In the genomic region with DNA sequence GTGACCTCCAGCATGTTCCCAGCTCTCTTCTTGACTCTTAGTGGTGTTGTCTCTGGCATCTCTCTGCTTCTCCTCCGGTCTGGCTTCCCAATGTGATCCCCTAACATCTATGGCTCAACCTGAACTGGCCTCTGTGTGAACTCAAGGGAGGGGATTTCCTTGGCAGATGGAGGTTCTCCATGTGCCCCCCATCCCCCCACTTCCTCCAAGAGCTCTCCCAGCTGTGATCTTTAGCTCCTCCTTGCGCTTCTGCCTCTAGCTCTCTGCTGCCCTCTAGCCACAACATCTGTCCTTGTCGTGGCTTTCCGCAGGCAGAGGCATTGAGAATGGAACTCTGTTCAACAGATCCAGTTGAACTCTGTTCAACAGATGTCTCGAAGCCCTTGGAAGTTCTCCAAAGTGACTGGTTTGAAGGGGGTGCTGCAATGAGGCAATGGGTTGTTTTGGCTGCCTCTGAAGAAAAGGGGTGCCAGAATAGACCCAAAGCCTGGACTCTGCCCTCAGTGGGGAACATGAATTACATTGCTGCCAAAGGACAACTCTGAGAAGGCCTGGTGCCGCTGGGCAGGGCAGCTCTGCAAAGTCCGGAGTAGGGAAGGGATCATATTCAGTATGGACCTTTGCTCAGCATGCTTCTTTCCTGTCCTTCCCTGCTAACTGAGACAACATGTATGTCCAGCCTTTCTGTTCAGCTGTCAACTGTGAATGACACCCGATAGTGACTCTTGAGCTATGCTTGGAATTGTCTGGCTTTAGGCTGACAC, we compare ENCODE assay signal across 8 cellular contexts.
DNase-seq lines count a peak whose midpoint lies in the region; ATAC-seq lines count a peak whose summit lies in the region.

No MANE protein-coding gene starts in this region.

- H3K4me1 Mint-ChIP-seq in activated CD4-positive, alpha-beta T cell treated with anti-CD3 and anti-CD28 coated beads, Interleukin-2, amount 10 ng/mL, durations not matched to agents 24 days and 14 days, result peaks cover 5% of the 10 kb centered on the region

- H3K27ac Mint-ChIP-seq in activated CD4-positive, alpha-beta T cell treated with anti-CD3 and anti-CD28 coated beads, Interleukin-2, amount 10 ng/mL, durations not matched to agents 24 days and 14 days, result peak overlapping the region; percentile 1

- ATAC-seq in GM18861 (IDR thresholded peaks at IDR 0.05; ENCODE audit: unreplicated experiment), result peak; percentile 93
- ATAC-seq in HG03342 (IDR thresholded peaks at IDR 0.05; ENCODE audit: unreplicated experiment), result peak; percentile 87

- no peaks in the 10 kb centered on the region for H3K36me3 Mint-ChIP-seq in activated CD4-positive, alpha-beta T cell treated with anti-CD3 and anti-CD28 coated beads, Interleukin-2, amount 10 ng/mL, durations not matched to agents 24 days and 14 days (ENCODE audit: low read depth)

- peaks cover 9% of the 10 kb centered on the region for H3K27me3 Mint-ChIP-seq in activated CD4-positive, alpha-beta T cell treated with anti-CD3 and anti-CD28 coated beads, Interleukin-2, amount 10 ng/mL, durations not matched to agents 24 days and 14 days

- no peaks in the 10 kb centered on the region for H3K9me3 Mint-ChIP-seq in activated CD4-positive, alpha-beta T cell treated with anti-CD3 and anti-CD28 coated beads, Interleukin-2, amount 10 ng/mL, durations not matched to agents 24 days and 14 days

- intact Hi-C loops in activated CD4-positive, alpha-beta T cell treated with anti-CD3 and anti-CD28 coated beads, Interleukin-2, amount 10 ng/mL, durations not matched to agents 24 days and 14 days (cut with micrococcal nuclease), result no loop called here

- DNase-seq in AG08395 (ENCODE audit: low spot score) (peak; percentile 78), NCI-H526 (lab: John Stamatoyannopoulos, UW) (peak; percentile 32 to 82), ecto neural progenitor cell (ENCODE audit: low spot score) (peak; percentile 82), lung microvascular endothelial cell (ENCODE audit: low read depth in 2 of 2) (peak; percentile 82 to 98)
- DNase-seq in activated CD4-positive, alpha-beta T cell treated with anti-CD3 and anti-CD28 coated beads, Interleukin-2, amount 10 ng/mL, durations not matched to agents 24 days and 14 days, result peak; percentile 88
- peak; percentile 41 for DNase-seq in stimulated activated CD8-positive, alpha-beta memory T cell treated with anti-CD3 and anti-CD28 coated beads, Interleukin-4, amount 100 ng/mL, for 24 hours (ENCODE audit: low read depth)

- no peak overlapping the region for H3K4me3 Mint-ChIP-seq in activated CD4-positive, alpha-beta T cell treated with anti-CD3 and anti-CD28 coated beads, Interleukin-2, amount 10 ng/mL, durations not matched to agents 24 days and 14 days

Comparison
In these comparisons a context has a peak if more than half of its experiments do, and no peak if none do; other contexts are left out.
1. Peak in every context shown above with its lines: DNase-seq and ATAC-seq.